ENCODE assay signal across 8 cellular contexts in the genomic region with DNA sequence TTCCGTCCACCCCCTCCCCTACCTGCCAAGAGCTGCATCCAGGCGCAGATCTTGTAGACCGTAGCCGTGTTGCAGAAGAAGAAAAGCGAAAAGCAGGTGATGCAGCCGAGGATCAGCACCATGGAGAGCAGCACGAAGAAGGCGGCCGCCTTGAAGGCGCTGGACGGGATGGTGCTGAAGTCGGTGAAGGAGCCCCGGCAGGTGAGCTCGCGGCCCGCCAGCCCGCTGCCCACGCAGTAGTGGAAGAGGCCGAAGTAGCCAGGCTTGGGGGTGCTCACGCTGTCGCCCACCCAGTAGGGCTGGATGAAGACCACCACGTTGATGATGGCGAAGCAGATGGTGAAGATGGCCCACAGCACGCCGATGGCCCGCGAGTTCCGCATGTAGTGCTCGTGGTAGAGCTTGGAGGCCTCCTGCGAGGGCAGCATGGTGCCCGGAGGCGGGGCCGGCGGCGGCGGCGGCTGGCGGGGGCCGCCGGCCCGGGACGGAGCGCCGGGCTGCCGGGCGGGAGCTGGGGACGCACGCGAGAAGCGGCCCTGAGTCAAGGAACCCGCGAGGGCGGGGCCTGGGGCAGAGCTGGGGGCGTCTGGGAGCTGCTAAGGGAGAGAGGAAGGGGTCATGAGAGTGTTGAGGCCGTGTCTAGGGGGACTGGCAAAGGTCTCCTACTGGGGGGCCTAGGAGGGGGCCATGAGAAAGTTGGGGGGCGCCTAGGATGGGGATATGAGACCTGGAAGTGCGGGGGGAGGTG. TPM values are rescaled to one million over a fixed set of nuclear protein-coding genes. Genes with fewer than 3 reads are reported as not detected.
A peak's percentile ranks its signal among the peaks of the same experiment; 100 is the strongest.
DNase-seq lines count a peak whose midpoint lies in the region; ATAC-seq and TF ChIP-seq lines count a peak whose summit lies in the region.

No MANE protein-coding gene starts in this region.

- H3K27ac Mint-ChIP-seq in natural killer cell, result no peak overlapping the region
- no peak overlapping the region for H3K27ac Mint-ChIP-seq in natural killer cell treated with Interleukin-12 subunit alpha and Interleukin-12 subunit beta and Interleukin-15 and Interleukin-18, amount 100 ng/mL, for 72 hours

- H3K9me3 Mint-ChIP-seq in natural killer cell, result no peaks in the 10 kb centered on the region
- no peaks in the 10 kb centered on the region for H3K9me3 Mint-ChIP-seq in natural killer cell treated with Interleukin-12 subunit alpha and Interleukin-12 subunit beta and Interleukin-15 and Interleukin-18, amount 100 ng/mL, for 72 hours

- no peak for TF ChIP-seq CTCF in natural killer cell (IDR thresholded peaks at IDR 0.05)
- TF ChIP-seq CTCF in retinal pigment epithelial cell (conservative IDR thresholded peaks at IDR 0.05; ENCODE audit: low read depth, low read length), result no peak

- peak; percentile 23 for DNase-seq in natural killer cell
- no peak for DNase-seq in natural killer cell treated with Interleukin-12 subunit alpha and Interleukin-12 subunit beta and Interleukin-15 and Interleukin-18, amount 100 ng/mL, for 72 hours (ENCODE audit: low spot score)
- peak; percentile 11 for DNase-seq in activated T-cell treated with anti-CD3 and anti-CD28 coated beads for 24 hours (ENCODE audit: low read depth)
- DNase-seq in germinal center (ENCODE audit: low spot score), result peak; percentile 24
- DNase-seq in retinal pigment epithelial cell (ENCODE audit: low read depth), result peak; percentile 15

- H3K36me3 Mint-ChIP-seq in natural killer cell, result no peaks in the 10 kb centered on the region
- H3K36me3 Mint-ChIP-seq in natural killer cell treated with Interleukin-12 subunit alpha and Interleukin-12 subunit beta and Interleukin-15 and Interleukin-18, amount 100 ng/mL, for 72 hours, result peaks cover 6% of the 10 kb centered on the region

- ATAC-seq in natural killer cell (peak; percentile 29 to 65 (median 55)), HG02588 (IDR thresholded peaks at IDR 0.05; ENCODE audit: unreplicated experiment) (no peak), GM19395 (IDR thresholded peaks at IDR 0.05; ENCODE audit: unreplicated experiment) (no peak), HG03097 (IDR thresholded peaks at IDR 0.05; ENCODE audit: low FRiP score, unreplicated experiment) (no peak)
- ATAC-seq in natural killer cell treated with Interleukin-12 subunit alpha and Interleukin-12 subunit beta and Interleukin-15 and Interleukin-18, amount 100 ng/mL, for 72 hours, result no peak

- H3K27me3 Mint-ChIP-seq in natural killer cell (ENCODE audit: low read depth in 2 of 2), result peaks cover 45 to 64% of the 10 kb centered on the region in 2 donors
- peaks cover 44 to 60% of the 10 kb centered on the region in 2 donors for H3K27me3 Mint-ChIP-seq in natural killer cell treated with Interleukin-12 subunit alpha and Interleukin-12 subunit beta and Interleukin-15 and Interleukin-18, amount 100 ng/mL, for 72 hours

- no peak overlapping the region for H3K4me3 ChIP-seq in retinal pigment epithelial cell (ENCODE audit: low read length)

- no peak overlapping the region for H3K4me3 Mint-ChIP-seq in natural killer cell
- H3K4me3 Mint-ChIP-seq in natural killer cell treated with Interleukin-12 subunit alpha and Interleukin-12 subunit beta and Interleukin-15 and Interleukin-18, amount 100 ng/mL, for 72 hours, result no peak overlapping the region

- H3K4me1 Mint-ChIP-seq in natural killer cell, result peaks cover 10 to 12% of the 10 kb centered on the region in 2 donors
- peaks cover 0 to 7% of the 10 kb centered on the region in 2 donors for H3K4me1 Mint-ChIP-seq in natural killer cell treated with Interleukin-12 subunit alpha and Interleukin-12 subunit beta and Interleukin-15 and Interleukin-18, amount 100 ng/mL, for 72 hours (ENCODE audit: low read depth in 2 of 2)

- intact Hi-C loops in natural killer cell (cut with micrococcal nuclease), result no loop called here

RNA-seq across cellular contexts. Expression of gene LHFPL4, which starts 1.2 kb away (rescaled TPM):
- not detected for total RNA-seq in natural killer cell
- total RNA-seq in natural killer cell treated with Interleukin-12 subunit alpha and Interleukin-12 subunit beta and Interleukin-15 and Interleukin-18, amount 100 ng/mL, for 72 hours, result not detected

Comparison
In these comparisons a context has a peak if more than half of its experiments do, and no peak if none do; other contexts are left out.
1. ATAC-seq: peak in natural killer cell (3 of 3); none in natural killer cell treated with Interleukin-12 subunit alpha and Interleukin-12 subunit beta and Interleukin-15 and Interleukin-18, amount 100 ng/mL, for 72 hours (0 of 2), HG02588 (single experiment), GM19395 (single experiment) and HG03097 (single experiment).